In genomic region chr16:30027588-30028437, GRCh38 we compare ENCODE assay signal across 18 cellular contexts. TPM values are rescaled to one million over a fixed set of nuclear protein-coding genes. Genes with fewer than 3 reads are reported as not detected.
DNase-seq lines count a peak whose midpoint lies in the region; ATAC-seq, FAIRE-seq and TF ChIP-seq lines count a peak whose summit lies in the region.
"Had no signal": no experiment of that assay in that cellular context is flagged by ENCODE, and none has a peak within 500 bp of the region (broad histone marks: within the 10 kb centered on the region; RNA-seq: fewer than 3 reads in every experiment).

No MANE protein-coding gene starts in this region.

- H3K27ac ChIP-seq in HepG2 (ENCODE audit: extremely low read length, insufficient read depth, low read length): no peak overlapping the region
- H3K27ac ChIP-seq in right lobe of liver: no peak overlapping the region
- no peak overlapping the region for H3K27ac ChIP-seq in brain microvascular endothelial cell
- H3K27ac ChIP-seq: BLaER1 had no signal

- no peak overlapping the region for H3K9ac ChIP-seq in HepG2 (ENCODE audit: insufficient read depth, low read depth, low read length)
- H3K9ac ChIP-seq: BLaER1, SK-N-SH had no signal

- in situ Hi-C loops in HepG2 (cut with HindIII; ENCODE audit: extremely low pct_ligation_motif_present, low pct_unique_long_range_greater_than_20kb): no loop called here
- in situ Hi-C loops in brain microvascular endothelial cell (cut with HindIII; ENCODE audit: low pct_ligation_motif_present, low sequenced_read_pairs): no loop called here

- no peak overlapping the region for H2AFZ ChIP-seq in HepG2 (ENCODE audit: low read length)

- no peaks in the 10 kb centered on the region; the same call in 1 of the 2 replicates for H4K20me1 ChIP-seq in HepG2 (ENCODE audit: insufficient read depth, low read length)

- ATAC-seq in HepG2 (peak; percentile 7; the same call in 2 of the 3 replicates), right lobe of liver (no peak), HG03196 (IDR thresholded peaks at IDR 0.05; ENCODE audit: unreplicated experiment) (no peak)

- BruUV-seq in HepG2 (replicated peaks; lab: Mats Ljungman, UMichigan): no TSS peak

- CTCF ChIA-PET in HepG2 (lab: Yijun Ruan, JAX; ENCODE audit: low intra/inter-chr PET ratio, low total read pairs): no interaction called here

- TF ChIP-seq EP300 in HepG2 (IDR thresholded peaks at IDR 0.05; ENCODE audit: low read depth in 2 of 2, low read length in 2 of 2) (no peak), HepG2 (CRISPR knock-in tag; IDR thresholded peaks at IDR 0.05; ENCODE audit: borderline replicate concordance) (no peak)

- no peak for TF ChIP-seq CTCF in HepG2 (CRISPR knock-in tag; IDR thresholded peaks at IDR 0.05)
- no peak for TF ChIP-seq CTCF in right lobe of liver (IDR thresholded peaks at IDR 0.05)
- no peak for TF ChIP-seq CTCF in brain (conservative IDR thresholded peaks at IDR 0.05)
- no peak for TF ChIP-seq CTCF in brain microvascular endothelial cell (IDR thresholded peaks at IDR 0.05; ENCODE audit: low read depth, low read length, missing control alignments)

- H3K27me3 ChIP-seq in HepG2 (ENCODE audit: control insufficient read depth in 1 of 2, insufficient read depth in 2 of 2, low read length in 2 of 2) (peaks cover 40 to 89% of the 10 kb centered on the region in 2 experiments), right lobe of liver (no peaks in the 10 kb centered on the region), brain microvascular endothelial cell (replicated peaks) (peaks cover 42% of the 10 kb centered on the region)

- intact Hi-C loops in HepG2 (cut with micrococcal nuclease; ENCODE audit: unreplicated experiment) (no loop called here), right lobe of liver (cut with DNase I) (loop anchor here in 1 of 2 donors (10.0 kb wide), 2 partner anchors 153 to 333 kb away; no protein-coding TSS in a partner anchor)

- no peaks in the 10 kb centered on the region for H3K9me3 ChIP-seq in HepG2 (ENCODE audit: low read length)
- H3K9me3 ChIP-seq in right lobe of liver: no peaks in the 10 kb centered on the region
- H3K9me3 ChIP-seq: BLaER1, HAP-1, SK-N-SH had no signal

- no peak for FAIRE-seq in HepG2 (lab: Jason Lieb, UNC)

- H3K36me3 ChIP-seq in HepG2 (replicated peaks in 1 of 2; ENCODE audit: control insufficient read depth in 1 of 2, insufficient read depth in 2 of 2, low read length in 2 of 2) (no peaks in the 10 kb centered on the region), right lobe of liver (no peaks in the 10 kb centered on the region), brain microvascular endothelial cell (replicated peaks) (no peaks in the 10 kb centered on the region)
- H3K36me3 ChIP-seq: BLaER1, HAP-1 had no signal

- POLR2A ChIA-PET in HepG2 (lab: Yijun Ruan, JAX): no interaction called here

- 16% methylated on average over 13 of the region's 13 CpGs for WGBS in HepG2 (ENCODE audit: low lambda C conversion rate)
- 40% methylated on average over 12 of the region's 13 CpGs for WGBS in right lobe of liver (ENCODE audit: insufficient coverage, low coverage, low lambda C conversion rate, missing lambda C conversion rate)

- peak overlapping the region; percentile 66 to 87 (median 72) for H3K27ac Mint-ChIP-seq in brain
- H3K27ac Mint-ChIP-seq: CD8-positive, alpha-beta memory T cell had no signal

- H3K4me1 ChIP-seq in HepG2 (ENCODE audit: insufficient read depth, low read length) (peaks cover 18% of the 10 kb centered on the region), right lobe of liver (no peaks in the 10 kb centered on the region)
- H3K4me1 ChIP-seq: HAP-1 had no signal

- no peak overlapping the region for H3K4me2 ChIP-seq in HepG2 (ENCODE audit: low read depth, low read length)
- H3K4me2 ChIP-seq: BLaER1, SK-N-SH had no signal

- H3K4me1 Mint-ChIP-seq in brain: peaks cover 53% of the 10 kb centered on the region

- no peak for DNase-seq in HepG2 (ENCODE audit: low spot score)
- no peak for DNase-seq in right lobe of liver
- peak; percentile 91 for DNase-seq in NCI-H2171 treated with DMSO at 0.1 percent for 48 hours (lab: John Stamatoyannopoulos, UW)
- no peak for DNase-seq in Ammon's horn (ENCODE audit: low spot score)
- DNase-seq in ecto neural progenitor cell (ENCODE audit: low spot score): no peak
- no peak for DNase-seq in brain microvascular endothelial cell
- DNase-seq: CD8-positive, alpha-beta memory T cell; DMS153; NCI-H1417 treated with DMSO at 0.1 percent for 48 hours; NCI-H2081 treated with DMSO at 0.1 percent for 48 hours; SK-N-SH had no signal

- H3K79me2 ChIP-seq in HepG2 (ENCODE audit: insufficient read depth, low read length): no peaks in the 10 kb centered on the region

- TF ChIP-seq POLR2A in HepG2 (IDR thresholded peaks at IDR 0.05; ENCODE audit: insufficient read depth in 1 of 2, low read depth in 2 of 2, low read length in 2 of 2) (no peak), right lobe of liver (IDR thresholded peaks at IDR 0.05) (no peak)

- H3K4me3 ChIP-seq in HepG2 (replicated peaks in 1 of 3; ENCODE audit: insufficient read depth in 1 of 3, low read depth in 2 of 3, low read length in 3 of 3) (no peak overlapping the region), right lobe of liver (no peak overlapping the region), brain microvascular endothelial cell (ENCODE audit: low read depth, low read length) (no peak overlapping the region)
- H3K4me3 ChIP-seq: BLaER1, HAP-1 had no signal

- no peak for TF ChIP-seq RAD21 in HepG2 (CRISPR knock-in tag; IDR thresholded peaks at IDR 0.05)

- peak overlapping the region; percentile 65 to 90 (median 72) for H3K4me3 Mint-ChIP-seq in brain
- H3K4me3 Mint-ChIP-seq: CD8-positive, alpha-beta memory T cell had no signal

- H3K27me3 Mint-ChIP-seq in brain: no peaks in the 10 kb centered on the region

- H3K9me3 Mint-ChIP-seq in brain: peaks cover 0 to 5% (median 0%) of the 10 kb centered on the region in 5 experiments
- H3K9me3 Mint-ChIP-seq: CD8-positive, alpha-beta memory T cell had no signal

- no peaks in the 10 kb centered on the region for H3K36me3 Mint-ChIP-seq in brain

RNA-seq across cellular contexts. Expression of gene TLCD3B, which starts 3.3 kb away (rescaled TPM):
- not detected in 2 replicates for total RNA-seq in HepG2 (2016; rRNA removed; fragmentation: Illumina TruSeq; extraction: Trizol)
- not detected in 2 replicates for total RNA-seq in HepG2 (2016; cell fraction: cytosol; rRNA removed; fragmentation: Illumina TruSeq; extraction: Trizol; ENCODE audit: low read depth)
- total RNA-seq in HepG2 (2016; cell fraction: insoluble cytoplasmic fraction; rRNA removed; fragmentation: Illumina TruSeq; extraction: Trizol): not detected in 2 replicates
- not detected in 2 replicates for total RNA-seq in HepG2 (2016; cell fraction: membrane; rRNA removed; fragmentation: Illumina TruSeq; extraction: Trizol)
- total RNA-seq in HepG2 (2016; cell fraction: nucleus; rRNA removed; fragmentation: Illumina TruSeq; extraction: Trizol): not detected in 2 replicates
- 0.24 TPM in 1 of 2 replicates, not detected in the other for polyA plus RNA-seq in HepG2 (2011; rRNA removed)
- polyA plus RNA-seq in HepG2 (2011; cell fraction: cytosol; rRNA removed): not detected in 2 replicates
- polyA plus RNA-seq in HepG2 (2011; cell fraction: nucleus; rRNA removed): 0.10 and 0.54 TPM in 2 replicates
- polyA plus RNA-seq in HepG2 (2012): not detected in 2 replicates
- polyA plus RNA-seq in HepG2 (2016; cell fraction: cytosol; fragmentation: Illumina TruSeq; extraction: Trizol; ENCODE audit: low read depth): not detected in 2 replicates
- polyA plus RNA-seq in HepG2 (2016; cell fraction: insoluble cytoplasmic fraction; fragmentation: Illumina TruSeq; extraction: Trizol; ENCODE audit: low read depth): not detected in 2 replicates
- not detected in 2 replicates for polyA plus RNA-seq in HepG2 (2016; cell fraction: membrane; fragmentation: Illumina TruSeq; extraction: Trizol; ENCODE audit: low read depth)
- polyA plus RNA-seq in HepG2 (2016; cell fraction: nucleus; fragmentation: Illumina TruSeq; extraction: Trizol; ENCODE audit: insufficient read depth, low read depth): not detected in 2 replicates
- 0.72 TPM in 1 of 2 replicates, not detected in the other for polyA minus RNA-seq in HepG2 (2011; rRNA and poly(A)+ RNA removed; ENCODE audit: low replicate concordance)
- polyA minus RNA-seq in HepG2 (2011; cell fraction: cytosol; rRNA and poly(A)+ RNA removed): not detected in 2 replicates
- not detected in 2 replicates for polyA minus RNA-seq in HepG2 (2011; cell fraction: nucleus; rRNA and poly(A)+ RNA removed)
- not detected for total RNA-seq in right lobe of liver
- polyA plus RNA-seq in brain (ENCODE audit: insufficient read depth, low read depth, low replicate concordance): 186 TPM
- polyA plus RNA-seq: AG04450; CD8-positive, alpha-beta memory T cell had no signal

RNA-seq across cellular contexts. Expression of gene C16orf92, which starts 4.8 kb away (rescaled TPM):
- total RNA-seq in HepG2 (2016; rRNA removed; fragmentation: Illumina TruSeq; extraction: Trizol): not detected in 2 replicates
- total RNA-seq in HepG2 (2016; cell fraction: cytosol; rRNA removed; fragmentation: Illumina TruSeq; extraction: Trizol; ENCODE audit: low read depth): not detected in 2 replicates
- total RNA-seq in HepG2 (2016; cell fraction: insoluble cytoplasmic fraction; rRNA removed; fragmentation: Illumina TruSeq; extraction: Trizol): not detected in 2 replicates
- not detected in 2 replicates for total RNA-seq in HepG2 (2016; cell fraction: membrane; rRNA removed; fragmentation: Illumina TruSeq; extraction: Trizol)
- not detected in 2 replicates for total RNA-seq in HepG2 (2016; cell fraction: nucleus; rRNA removed; fragmentation: Illumina TruSeq; extraction: Trizol)
- not detected in 2 replicates for polyA plus RNA-seq in HepG2 (2011; rRNA removed)
- polyA plus RNA-seq in HepG2 (2011; cell fraction: cytosol; rRNA removed): not detected in 2 replicates
- polyA plus RNA-seq in HepG2 (2011; cell fraction: nucleus; rRNA removed): not detected in 2 replicates
- polyA plus RNA-seq in HepG2 (2012): not detected in 2 replicates
- not detected in 2 replicates for polyA plus RNA-seq in HepG2 (2016; cell fraction: cytosol; fragmentation: Illumina TruSeq; extraction: Trizol; ENCODE audit: low read depth)
- not detected in 2 replicates for polyA plus RNA-seq in HepG2 (2016; cell fraction: insoluble cytoplasmic fraction; fragmentation: Illumina TruSeq; extraction: Trizol; ENCODE audit: low read depth)
- not detected in 2 replicates for polyA plus RNA-seq in HepG2 (2016; cell fraction: membrane; fragmentation: Illumina TruSeq; extraction: Trizol; ENCODE audit: low read depth)
- polyA plus RNA-seq in HepG2 (2016; cell fraction: nucleus; fragmentation: Illumina TruSeq; extraction: Trizol; ENCODE audit: insufficient read depth, low read depth): not detected in 2 replicates
- not detected in 2 replicates for polyA minus RNA-seq in HepG2 (2011; rRNA and poly(A)+ RNA removed; ENCODE audit: low replicate concordance)
- not detected in 2 replicates for polyA minus RNA-seq in HepG2 (2011; cell fraction: cytosol; rRNA and poly(A)+ RNA removed)
- not detected in 2 replicates for polyA minus RNA-seq in HepG2 (2011; cell fraction: nucleus; rRNA and poly(A)+ RNA removed)
- not detected for total RNA-seq in right lobe of liver
- not detected for polyA plus RNA-seq in brain (ENCODE audit: insufficient read depth, low read depth, low replicate concordance)
- total RNA-seq: CD8-positive, alpha-beta memory T cell; HT-29; T-helper 1 cell treated with Interleukin-12 subunit alpha and Interleukin-12 subunit beta and Interleukin-4 antibody, amounts not matched to agents 30 ng/mL and 1 ng/mL, for 36 hours had no signal
- polyA plus RNA-seq: AG04450; CD8-positive, alpha-beta memory T cell; SK-N-SH had no signal

RNA-seq across cellular contexts. Expression of gene DOC2A, which starts 17.0 kb away (rescaled TPM):
- 0.15 and 0.21 TPM in 2 replicates for total RNA-seq in HepG2 (2016; rRNA removed; fragmentation: Illumina TruSeq; extraction: Trizol)
- total RNA-seq in HepG2 (2016; cell fraction: cytosol; rRNA removed; fragmentation: Illumina TruSeq; extraction: Trizol; ENCODE audit: low read depth): not detected in 2 replicates
- total RNA-seq in HepG2 (2016; cell fraction: insoluble cytoplasmic fraction; rRNA removed; fragmentation: Illumina TruSeq; extraction: Trizol): 0.24 TPM in 1 of 2 replicates, not detected in the other
- total RNA-seq in HepG2 (2016; cell fraction: membrane; rRNA removed; fragmentation: Illumina TruSeq; extraction: Trizol): not detected in 2 replicates
- 0.22 TPM in 1 of 2 replicates, not detected in the other for total RNA-seq in HepG2 (2016; cell fraction: nucleus; rRNA removed; fragmentation: Illumina TruSeq; extraction: Trizol)
- 0.55 and 1.4 TPM in 2 replicates for polyA plus RNA-seq in HepG2 (2011; rRNA removed)
- polyA plus RNA-seq in HepG2 (2011; cell fraction: cytosol; rRNA removed): 0.36 and 0.52 TPM in 2 replicates
- polyA plus RNA-seq in HepG2 (2011; cell fraction: nucleus; rRNA removed): 4.4 and 6.3 TPM in 2 replicates
- 0.52 and 0.72 TPM in 2 replicates for polyA plus RNA-seq in HepG2 (2012)
- polyA plus RNA-seq in HepG2 (2016; cell fraction: cytosol; fragmentation: Illumina TruSeq; extraction: Trizol; ENCODE audit: low read depth): not detected in 2 replicates
- polyA plus RNA-seq in HepG2 (2016; cell fraction: insoluble cytoplasmic fraction; fragmentation: Illumina TruSeq; extraction: Trizol; ENCODE audit: low read depth): not detected in 2 replicates
- not detected in 2 replicates for polyA plus RNA-seq in HepG2 (2016; cell fraction: membrane; fragmentation: Illumina TruSeq; extraction: Trizol; ENCODE audit: low read depth)
- polyA plus RNA-seq in HepG2 (2016; cell fraction: nucleus; fragmentation: Illumina TruSeq; extraction: Trizol; ENCODE audit: insufficient read depth, low read depth): 0.66 and 1.1 TPM in 2 replicates
- polyA minus RNA-seq in HepG2 (2011; rRNA and poly(A)+ RNA removed; ENCODE audit: low replicate concordance): 0.12 and 0.37 TPM in 2 replicates
- polyA minus RNA-seq in HepG2 (2011; cell fraction: cytosol; rRNA and poly(A)+ RNA removed): not detected in 2 replicates
- polyA minus RNA-seq in HepG2 (2011; cell fraction: nucleus; rRNA and poly(A)+ RNA removed): not detected in 2 replicates
- total RNA-seq in right lobe of liver: under 1 TPM in 3 of 6 experiments, not detected in 3; 0.16 to 0.66 (median 0.33) TPM
- 23.1 TPM for polyA plus RNA-seq in brain (ENCODE audit: insufficient read depth, low read depth, low replicate concordance)
- total RNA-seq: T-helper 1 cell treated with Interleukin-12 subunit alpha and Interleukin-12 subunit beta and Interleukin-4 antibody, amounts not matched to agents 30 ng/mL and 1 ng/mL, for 36 hours had no signal
- polyA plus RNA-seq: CD8-positive, alpha-beta memory T cell had no signal

RNA-seq across cellular contexts. Expression of gene INO80E, which starts 31.8 kb away (rescaled TPM):
- total RNA-seq in HepG2 (2016; rRNA removed; fragmentation: Illumina TruSeq; extraction: Trizol): 39.5 and 45.6 TPM in 2 replicates
- total RNA-seq in HepG2 (2016; cell fraction: cytosol; rRNA removed; fragmentation: Illumina TruSeq; extraction: Trizol; ENCODE audit: low read depth): 18.9 and 22.7 TPM in 2 replicates
- total RNA-seq in HepG2 (2016; cell fraction: insoluble cytoplasmic fraction; rRNA removed; fragmentation: Illumina TruSeq; extraction: Trizol): 35.1 and 45.9 TPM in 2 replicates
- 25.0 and 29.9 TPM in 2 replicates for total RNA-seq in HepG2 (2016; cell fraction: membrane; rRNA removed; fragmentation: Illumina TruSeq; extraction: Trizol)
- total RNA-seq in HepG2 (2016; cell fraction: nucleus; rRNA removed; fragmentation: Illumina TruSeq; extraction: Trizol): 25.3 and 33.1 TPM in 2 replicates
- polyA plus RNA-seq in HepG2 (2011; rRNA removed): 25.8 and 28.4 TPM in 2 replicates
- polyA plus RNA-seq in HepG2 (2011; cell fraction: cytosol; rRNA removed): 25.4 and 28.1 TPM in 2 replicates
- 71.2 and 71.9 TPM in 2 replicates for polyA plus RNA-seq in HepG2 (2011; cell fraction: nucleus; rRNA removed)
- polyA plus RNA-seq in HepG2 (2012): 26.9 and 29.3 TPM in 2 replicates
- 26.1 and 33.3 TPM in 2 replicates for polyA plus RNA-seq in HepG2 (2016; cell fraction: cytosol; fragmentation: Illumina TruSeq; extraction: Trizol; ENCODE audit: low read depth)
- 59.9 and 67.8 TPM in 2 replicates for polyA plus RNA-seq in HepG2 (2016; cell fraction: insoluble cytoplasmic fraction; fragmentation: Illumina TruSeq; extraction: Trizol; ENCODE audit: low read depth)
- 33.8 and 33.9 TPM in 2 replicates for polyA plus RNA-seq in HepG2 (2016; cell fraction: membrane; fragmentation: Illumina TruSeq; extraction: Trizol; ENCODE audit: low read depth)
- polyA plus RNA-seq in HepG2 (2016; cell fraction: nucleus; fragmentation: Illumina TruSeq; extraction: Trizol; ENCODE audit: insufficient read depth, low read depth): 83.7 and 87.4 TPM in 2 replicates
- polyA minus RNA-seq in HepG2 (2011; rRNA and poly(A)+ RNA removed; ENCODE audit: low replicate concordance): 9.4 and 17.6 TPM in 2 replicates
- 5.5 and 10.9 TPM in 2 replicates for polyA minus RNA-seq in HepG2 (2011; cell fraction: cytosol; rRNA and poly(A)+ RNA removed)
- polyA minus RNA-seq in HepG2 (2011; cell fraction: nucleus; rRNA and poly(A)+ RNA removed): 15.3 and 21.1 TPM in 2 replicates
- 10 to 100 TPM; 22.3 to 45.8 (median 33.2) TPM for total RNA-seq in right lobe of liver
- polyA plus RNA-seq in brain (ENCODE audit: insufficient read depth, low read depth, low replicate concordance): 147 TPM

RNA-seq across cellular contexts. Expression of gene HIRIP3, which starts 32.4 kb away (rescaled TPM):
- 17.2 and 17.3 TPM in 2 replicates for total RNA-seq in HepG2 (2016; rRNA removed; fragmentation: Illumina TruSeq; extraction: Trizol)
- 14.2 TPM in 2 replicates for total RNA-seq in HepG2 (2016; cell fraction: cytosol; rRNA removed; fragmentation: Illumina TruSeq; extraction: Trizol; ENCODE audit: low read depth)
- total RNA-seq in HepG2 (2016; cell fraction: insoluble cytoplasmic fraction; rRNA removed; fragmentation: Illumina TruSeq; extraction: Trizol): 15.1 and 16.3 TPM in 2 replicates
- 19.3 and 23.7 TPM in 2 replicates for total RNA-seq in HepG2 (2016; cell fraction: membrane; rRNA removed; fragmentation: Illumina TruSeq; extraction: Trizol)
- 8.3 and 10.3 TPM in 2 replicates for total RNA-seq in HepG2 (2016; cell fraction: nucleus; rRNA removed; fragmentation: Illumina TruSeq; extraction: Trizol)
- polyA plus RNA-seq in HepG2 (2011; rRNA removed): 12.6 and 16.3 TPM in 2 replicates
- polyA plus RNA-seq in HepG2 (2011; cell fraction: cytosol; rRNA removed): 12.2 and 16.8 TPM in 2 replicates
- polyA plus RNA-seq in HepG2 (2011; cell fraction: nucleus; rRNA removed): 12.7 and 15.6 TPM in 2 replicates
- 8.7 and 10.3 TPM in 2 replicates for polyA plus RNA-seq in HepG2 (2012)
- polyA plus RNA-seq in HepG2 (2016; cell fraction: cytosol; fragmentation: Illumina TruSeq; extraction: Trizol; ENCODE audit: low read depth): 11.5 and 15.7 TPM in 2 replicates
- 23.3 and 25.6 TPM in 2 replicates for polyA plus RNA-seq in HepG2 (2016; cell fraction: insoluble cytoplasmic fraction; fragmentation: Illumina TruSeq; extraction: Trizol; ENCODE audit: low read depth)
- 18.8 and 21.7 TPM in 2 replicates for polyA plus RNA-seq in HepG2 (2016; cell fraction: membrane; fragmentation: Illumina TruSeq; extraction: Trizol; ENCODE audit: low read depth)
- polyA plus RNA-seq in HepG2 (2016; cell fraction: nucleus; fragmentation: Illumina TruSeq; extraction: Trizol; ENCODE audit: insufficient read depth, low read depth): 21.5 and 22.8 TPM in 2 replicates
- polyA minus RNA-seq in HepG2 (2011; rRNA and poly(A)+ RNA removed; ENCODE audit: low replicate concordance): 7.0 and 15.9 TPM in 2 replicates
- polyA minus RNA-seq in HepG2 (2011; cell fraction: cytosol; rRNA and poly(A)+ RNA removed): 3.3 and 7.2 TPM in 2 replicates
- 8.4 and 11.6 TPM in 2 replicates for polyA minus RNA-seq in HepG2 (2011; cell fraction: nucleus; rRNA and poly(A)+ RNA removed)
- total RNA-seq in right lobe of liver: 10 to 100 TPM in 2 of 6 experiments, 1 to 10 TPM in 4; 5.2 to 12.9 (median 9.0) TPM
- 85.9 TPM for polyA plus RNA-seq in brain (ENCODE audit: insufficient read depth, low read depth, low replicate concordance)
